In the genomic region with DNA sequence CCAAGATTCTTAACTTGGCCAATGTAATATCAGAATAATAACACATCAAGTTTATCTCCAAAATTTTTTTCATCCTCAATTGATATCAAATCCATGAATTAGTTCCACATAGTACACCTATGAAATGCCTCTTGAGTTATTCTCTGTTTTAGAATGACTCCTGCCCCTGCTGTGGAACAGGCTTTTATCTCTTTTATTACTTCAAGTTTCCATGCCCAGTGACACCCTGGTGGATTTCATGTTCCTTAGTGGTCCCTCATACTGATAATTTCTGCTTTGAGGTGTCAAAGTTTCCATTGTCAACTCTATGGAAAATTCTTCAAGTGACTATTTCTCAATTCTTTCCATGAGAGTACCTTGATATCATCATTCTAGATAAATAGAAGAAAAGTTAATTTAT, we compare ENCODE assay signal across 25 cellular contexts. TPM values are rescaled to one million over a fixed set of nuclear protein-coding genes. Genes with fewer than 3 reads are reported as not detected.
A peak's percentile ranks its signal among the peaks of the same experiment; 100 is the strongest.
DNase-seq lines count a peak whose midpoint lies in the region; ATAC-seq, FAIRE-seq and TF ChIP-seq lines count a peak whose summit lies in the region.
"Had no signal": no experiment of that assay in that cellular context is flagged by ENCODE, and none has a peak within 500 bp of the region (broad histone marks: within the 10 kb centered on the region; RNA-seq: fewer than 3 reads in every experiment).

No MANE protein-coding gene starts in this region.

- H3K4me3 Mint-ChIP-seq in activated T-cell treated with anti-CD3 and anti-CD28 coated beads, Interleukin-2, amount 50 U/mL, for 24 hours = no peak overlapping the region
- no peak overlapping the region for H3K4me3 Mint-ChIP-seq in activated T-helper 1 cell treated with anti-CD3 and anti-CD28 coated beads, Interleukin-12 subunit alpha, Interleukin-12 subunit beta, Interleukin-2, Interleukin-4 antibody, amounts not matched to agents 30 ng/mL and 10 ng/mL and 1 ng/mL, durations not matched to agents 14 hours and 24 hours and 36 hours
- no peak overlapping the region for H3K4me3 Mint-ChIP-seq in activated naive CD8-positive, alpha-beta T cell treated with anti-CD3 and anti-CD28 coated beads, Interleukin-2, amount 10 ng/mL, durations not matched to agents 7 days and 5 days
- H3K4me3 Mint-ChIP-seq: CD4-positive, CD25-positive, alpha-beta regulatory T cell; CD8-positive, alpha-beta memory T cell; HFFc6 had no signal

- no peaks in the 10 kb centered on the region for H3K27me3 Mint-ChIP-seq in activated T-cell treated with anti-CD3 and anti-CD28 coated beads, Interleukin-2, amount 50 U/mL, for 24 hours
- no peaks in the 10 kb centered on the region for H3K27me3 Mint-ChIP-seq in activated T-helper 1 cell treated with anti-CD3 and anti-CD28 coated beads, Interleukin-12 subunit alpha, Interleukin-12 subunit beta, Interleukin-2, Interleukin-4 antibody, amounts not matched to agents 30 ng/mL and 10 ng/mL and 1 ng/mL, durations not matched to agents 14 hours and 24 hours and 36 hours (ENCODE audit: insufficient read depth)
- no peaks in the 10 kb centered on the region for H3K27me3 Mint-ChIP-seq in activated naive CD8-positive, alpha-beta T cell treated with anti-CD3 and anti-CD28 coated beads, Interleukin-2, amount 10 ng/mL, durations not matched to agents 7 days and 5 days
- H3K27me3 Mint-ChIP-seq: CD4-positive, CD25-positive, alpha-beta regulatory T cell; CD8-positive, alpha-beta memory T cell had no signal

- no peaks in the 10 kb centered on the region for H3K4me1 ChIP-seq in sigmoid colon
- H3K4me1 ChIP-seq: BE2C had no signal

- no peaks in the 10 kb centered on the region for H3K27me3 ChIP-seq in sigmoid colon
- H3K27me3 ChIP-seq: BE2C had no signal

- TF ChIP-seq POLR2A in sigmoid colon (IDR thresholded peaks at IDR 0.05) = no peak

- no peaks in the 10 kb centered on the region for H3K9me3 Mint-ChIP-seq in activated T-cell treated with anti-CD3 and anti-CD28 coated beads, Interleukin-2, amount 50 U/mL, for 24 hours
- no peaks in the 10 kb centered on the region for H3K9me3 Mint-ChIP-seq in activated T-helper 1 cell treated with anti-CD3 and anti-CD28 coated beads, Interleukin-12 subunit alpha, Interleukin-12 subunit beta, Interleukin-2, Interleukin-4 antibody, amounts not matched to agents 30 ng/mL and 10 ng/mL and 1 ng/mL, durations not matched to agents 14 hours and 24 hours and 36 hours
- H3K9me3 Mint-ChIP-seq in activated naive CD8-positive, alpha-beta T cell treated with anti-CD3 and anti-CD28 coated beads, Interleukin-2, amount 10 ng/mL, durations not matched to agents 7 days and 5 days = no peaks in the 10 kb centered on the region
- H3K9me3 Mint-ChIP-seq: CD4-positive, CD25-positive, alpha-beta regulatory T cell; CD8-positive, alpha-beta memory T cell; HFFc6 had no signal

- H3K4me1 Mint-ChIP-seq in activated T-cell treated with anti-CD3 and anti-CD28 coated beads, Interleukin-2, amount 50 U/mL, for 24 hours (ENCODE audit: low read depth) = peaks cover 11% of the 10 kb centered on the region
- peaks cover 21% of the 10 kb centered on the region for H3K4me1 Mint-ChIP-seq in activated T-helper 1 cell treated with anti-CD3 and anti-CD28 coated beads, Interleukin-12 subunit alpha, Interleukin-12 subunit beta, Interleukin-2, Interleukin-4 antibody, amounts not matched to agents 30 ng/mL and 10 ng/mL and 1 ng/mL, durations not matched to agents 14 hours and 24 hours and 36 hours (ENCODE audit: low read depth)
- peaks cover 6% of the 10 kb centered on the region for H3K4me1 Mint-ChIP-seq in activated naive CD8-positive, alpha-beta T cell treated with anti-CD3 and anti-CD28 coated beads, Interleukin-2, amount 10 ng/mL, durations not matched to agents 7 days and 5 days
- H3K4me1 Mint-ChIP-seq: CD4-positive, CD25-positive, alpha-beta regulatory T cell had no signal

- DNase-seq in activated T-cell treated with anti-CD3 and anti-CD28 coated beads, Interleukin-2, amount 50 U/mL, for 24 hours = no peak
- no peak for DNase-seq in activated T-cell treated with anti-CD3 and anti-CD28 coated beads, Interleukin-2, amount 50 U/mL, for 48 hours
- no peak for DNase-seq in activated T-helper 1 cell treated with anti-CD3 and anti-CD28 coated beads, Interleukin-12 subunit alpha, Interleukin-12 subunit beta, Interleukin-2, Interleukin-4 antibody, amounts not matched to agents 30 ng/mL and 10 ng/mL and 1 ng/mL, durations not matched to agents 14 hours and 24 hours and 36 hours (ENCODE audit: low spot score)
- DNase-seq in activated naive CD8-positive, alpha-beta T cell treated with anti-CD3 and anti-CD28 coated beads, Interleukin-2, amount 10 ng/mL, durations not matched to agents 7 days and 5 days = no peak
- DNase-seq in SW 1271 (lab: John Stamatoyannopoulos, UW) = no peak
- DNase-seq in stimulated activated CD4-positive, alpha-beta T cell treated with anti-CD3 and anti-CD28 coated beads, Interleukin-4, amount 100 ng/mL, for 4 hours = no peak
- DNase-seq in sigmoid colon = no peak
- DNase-seq: ACHN; BE2C; C1 segment of cervical spinal cord; CD4-positive, CD25-positive, alpha-beta regulatory T cell; CD8-positive, alpha-beta memory T cell; COR-L47; GM23248; HCEC 1CT; HFFc6; IMR-90 had no signal

- peaks cover 66% of the 10 kb centered on the region for H3K36me3 Mint-ChIP-seq in activated T-cell treated with anti-CD3 and anti-CD28 coated beads, Interleukin-2, amount 50 U/mL, for 24 hours (ENCODE audit: low read depth)
- H3K36me3 Mint-ChIP-seq in activated T-helper 1 cell treated with anti-CD3 and anti-CD28 coated beads, Interleukin-12 subunit alpha, Interleukin-12 subunit beta, Interleukin-2, Interleukin-4 antibody, amounts not matched to agents 30 ng/mL and 10 ng/mL and 1 ng/mL, durations not matched to agents 14 hours and 24 hours and 36 hours (ENCODE audit: low read depth) = peaks cover 46% of the 10 kb centered on the region
- peaks cover 46% of the 10 kb centered on the region for H3K36me3 Mint-ChIP-seq in activated naive CD8-positive, alpha-beta T cell treated with anti-CD3 and anti-CD28 coated beads, Interleukin-2, amount 10 ng/mL, durations not matched to agents 7 days and 5 days

- POLR2A ChIA-PET in activated naive CD8-positive, alpha-beta T cell treated with anti-CD3 and anti-CD28 coated beads, Interleukin-2, amount 10 ng/mL, durations not matched to agents 7 days and 5 days (lab: Charles Lee) = interaction anchor here (1.7 kb wide), 1 partner anchor 25 kb away, joined by 5 read pairs; a partner anchor contains a TSS

- no peak for TF ChIP-seq CTCF in sigmoid colon (IDR thresholded peaks at IDR 0.05)

- peak; percentile 42 for ATAC-seq in activated naive CD8-positive, alpha-beta T cell treated with anti-CD3 and anti-CD28 coated beads, Interleukin-2, amount 10 ng/mL, durations not matched to agents 7 days and 5 days (ENCODE audit: low read depth)

- H3K27ac ChIP-seq in sigmoid colon = no peak overlapping the region
- H3K27ac ChIP-seq: GM23248 had no signal

- peaks cover 2 to 54% (median 10%) of the 10 kb centered on the region in 4 donors for H3K36me3 ChIP-seq in sigmoid colon
- H3K36me3 ChIP-seq: BE2C had no signal

- no peak for TF ChIP-seq EP300 in sigmoid colon (IDR thresholded peaks at IDR 0.05)

- no peaks in the 10 kb centered on the region for H3K9me3 ChIP-seq in sigmoid colon
- H3K9me3 ChIP-seq: BE2C had no signal

- H3K4me3 ChIP-seq in sigmoid colon = no peak overlapping the region
- H3K4me3 ChIP-seq: GM23248 had no signal

- H3K27ac Mint-ChIP-seq in activated T-cell treated with anti-CD3 and anti-CD28 coated beads, Interleukin-2, amount 50 U/mL, for 24 hours = peak overlapping the region; percentile 52
- peak overlapping the region; percentile 62 for H3K27ac Mint-ChIP-seq in activated T-helper 1 cell treated with anti-CD3 and anti-CD28 coated beads, Interleukin-12 subunit alpha, Interleukin-12 subunit beta, Interleukin-2, Interleukin-4 antibody, amounts not matched to agents 30 ng/mL and 10 ng/mL and 1 ng/mL, durations not matched to agents 14 hours and 24 hours and 36 hours
- H3K27ac Mint-ChIP-seq in activated naive CD8-positive, alpha-beta T cell treated with anti-CD3 and anti-CD28 coated beads, Interleukin-2, amount 10 ng/mL, durations not matched to agents 7 days and 5 days = no peak overlapping the region
- H3K27ac Mint-ChIP-seq: CD4-positive, CD25-positive, alpha-beta regulatory T cell; CD8-positive, alpha-beta memory T cell; HFFc6 had no signal

- intact Hi-C loops in activated T-helper 1 cell treated with anti-CD3 and anti-CD28 coated beads, Interleukin-12 subunit alpha, Interleukin-12 subunit beta, Interleukin-2, Interleukin-4 antibody, amounts not matched to agents 30 ng/mL and 10 ng/mL and 1 ng/mL, durations not matched to agents 14 hours and 24 hours and 36 hours (cut with micrococcal nuclease) = no loop called here
- intact Hi-C loops in sigmoid colon (cut with DNase I) = no loop called here

- peak; percentile 82 for FAIRE-seq in islet of Langerhans (lab: Jason Lieb, UNC)
- FAIRE-seq: A204.1, D721Med, G401.6, GM12891, GM19239, H54, HTR-8/SVneo had no signal

RNA-seq across cellular contexts. Expression of a gene that starts 24.6 kb away (rescaled TPM):
- 98.9 and 101 TPM in 2 replicates for total RNA-seq in activated T-helper 1 cell treated with anti-CD3 and anti-CD28 coated beads, Interleukin-12 subunit alpha, Interleukin-12 subunit beta, Interleukin-2, Interleukin-4 antibody, amounts not matched to agents 30 ng/mL and 10 ng/mL and 1 ng/mL, durations not matched to agents 14 hours and 24 hours and 36 hours
- 100 to 1,000 TPM; 172 to 177 TPM for total RNA-seq in activated naive CD8-positive, alpha-beta T cell treated with anti-CD3 and anti-CD28 coated beads, Interleukin-2, amount 10 ng/mL, durations not matched to agents 7 days and 5 days
- 100 to 1,000 TPM in 2 of 4 donors, 10 to 100 TPM in 2; 59.3 to 194 (median 101) TPM for total RNA-seq in sigmoid colon
- polyA plus RNA-seq in sigmoid colon = 100 to 1,000 TPM in 2 of 3 donors, 10 to 100 TPM in 1; 88.9 to 156 (median 145) TPM

RNA-seq across cellular contexts. Expression of a gene that starts 50.4 kb away (rescaled TPM):
- not detected in 2 replicates for total RNA-seq in activated T-helper 1 cell treated with anti-CD3 and anti-CD28 coated beads, Interleukin-12 subunit alpha, Interleukin-12 subunit beta, Interleukin-2, Interleukin-4 antibody, amounts not matched to agents 30 ng/mL and 10 ng/mL and 1 ng/mL, durations not matched to agents 14 hours and 24 hours and 36 hours
- not detected for total RNA-seq in activated naive CD8-positive, alpha-beta T cell treated with anti-CD3 and anti-CD28 coated beads, Interleukin-2, amount 10 ng/mL, durations not matched to agents 7 days and 5 days
- total RNA-seq in sigmoid colon = not detected
- polyA plus RNA-seq in sigmoid colon = under 1 TPM in 1 of 3 donors, not detected in 2; 0.45 TPM
- total RNA-seq: CD4-positive, CD25-positive, alpha-beta regulatory T cell; CD8-positive, alpha-beta memory T cell; GM23248; HFFc6; IMR-90 had no signal
- polyA plus RNA-seq: CD8-positive, alpha-beta memory T cell; GM23248; IMR-90 had no signal
